Comparison of ENCODE assay signal across 8 cellular contexts in the genomic region with DNA sequence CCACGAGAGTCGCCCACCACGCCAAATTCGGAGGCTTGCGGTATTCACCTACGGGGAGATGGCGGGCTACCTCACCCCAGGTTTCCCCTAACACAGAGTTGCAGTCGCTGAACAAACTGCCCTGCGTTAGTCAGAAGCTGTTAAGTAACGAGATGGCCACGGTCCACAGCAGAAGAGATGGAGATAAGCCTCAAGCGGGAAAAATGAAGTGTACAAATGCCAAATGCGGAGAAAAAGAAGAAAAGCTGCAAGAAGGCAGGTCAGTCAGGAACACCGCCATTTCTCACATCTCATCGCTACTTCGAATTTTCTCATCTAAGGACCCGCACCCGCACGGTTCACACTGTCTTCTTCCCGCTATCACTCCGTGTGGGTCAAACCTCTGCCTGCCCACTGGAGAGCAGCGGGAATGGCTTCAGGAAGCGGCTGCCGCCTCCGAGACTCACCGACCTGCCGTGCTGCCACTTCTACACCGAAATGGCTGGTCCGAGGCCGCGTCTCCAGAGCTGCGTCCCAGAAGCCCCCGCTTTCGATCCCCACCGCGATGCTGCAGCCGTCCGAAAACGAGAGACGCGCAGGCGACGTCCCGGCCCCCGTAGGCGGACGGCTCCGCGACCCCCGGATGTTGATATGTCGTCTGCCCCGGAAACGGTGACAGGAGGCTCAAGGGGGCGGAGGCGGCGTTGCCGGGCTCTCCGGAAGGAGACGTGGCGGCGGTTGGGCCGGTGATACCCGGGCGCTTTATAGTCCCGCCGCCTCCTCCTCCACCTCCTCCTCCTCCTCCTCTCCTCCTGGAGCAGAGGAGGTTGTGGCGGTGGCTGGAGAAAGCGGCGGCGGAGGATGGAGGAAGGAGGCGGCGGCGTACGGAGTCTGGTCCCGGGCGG. TPM values are rescaled to one million over a fixed set of nuclear protein-coding genes. Genes with fewer than 3 reads are reported as not detected.
DNase-seq lines count a peak whose midpoint lies in the region; ATAC-seq and TF ChIP-seq lines count a peak whose summit lies in the region.

A gene with protein sequence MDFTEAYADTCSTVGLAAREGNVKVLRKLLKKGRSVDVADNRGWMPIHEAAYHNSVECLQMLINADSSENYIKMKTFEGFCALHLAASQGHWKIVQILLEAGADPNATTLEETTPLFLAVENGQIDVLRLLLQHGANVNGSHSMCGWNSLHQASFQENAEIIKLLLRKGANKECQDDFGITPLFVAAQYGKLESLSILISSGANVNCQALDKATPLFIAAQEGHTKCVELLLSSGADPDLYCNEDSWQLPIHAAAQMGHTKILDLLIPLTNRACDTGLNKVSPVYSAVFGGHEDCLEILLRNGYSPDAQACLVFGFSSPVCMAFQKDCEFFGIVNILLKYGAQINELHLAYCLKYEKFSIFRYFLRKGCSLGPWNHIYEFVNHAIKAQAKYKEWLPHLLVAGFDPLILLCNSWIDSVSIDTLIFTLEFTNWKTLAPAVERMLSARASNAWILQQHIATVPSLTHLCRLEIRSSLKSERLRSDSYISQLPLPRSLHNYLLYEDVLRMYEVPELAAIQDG (minus strand): TSS at position 583 of the 884 bp plus-strand sequence. CDS start 21,381 bp downstream, outside the sequence.
A gene with protein sequence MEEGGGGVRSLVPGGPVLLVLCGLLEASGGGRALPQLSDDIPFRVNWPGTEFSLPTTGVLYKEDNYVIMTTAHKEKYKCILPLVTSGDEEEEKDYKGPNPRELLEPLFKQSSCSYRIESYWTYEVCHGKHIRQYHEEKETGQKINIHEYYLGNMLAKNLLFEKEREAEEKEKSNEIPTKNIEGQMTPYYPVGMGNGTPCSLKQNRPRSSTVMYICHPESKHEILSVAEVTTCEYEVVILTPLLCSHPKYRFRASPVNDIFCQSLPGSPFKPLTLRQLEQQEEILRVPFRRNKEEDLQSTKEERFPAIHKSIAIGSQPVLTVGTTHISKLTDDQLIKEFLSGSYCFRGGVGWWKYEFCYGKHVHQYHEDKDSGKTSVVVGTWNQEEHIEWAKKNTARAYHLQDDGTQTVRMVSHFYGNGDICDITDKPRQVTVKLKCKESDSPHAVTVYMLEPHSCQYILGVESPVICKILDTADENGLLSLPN (plus strand): TSS at position 674 of the 884 bp plus-strand sequence. CDS start 167 bp downstream, at position 841.

- H3K27ac ChIP-seq in epithelial cell of prostate = peak within 1 kb of the TSS; percentile 78

- peaks cover 20% of the 10 kb centered on the region for H3K4me1 ChIP-seq in mucosa of descending colon (ENCODE audit: low read depth)

- intact Hi-C loops in mucosa of descending colon (cut with DNase I, micrococcal nuclease) = no loop called here

- TF ChIP-seq CTCF in mucosa of descending colon (IDR thresholded peaks at IDR 0.05) = no peak

- H3K4me3 ChIP-seq in mucosa of descending colon = peak within 1 kb of the TSS; percentile 73

- H3K9me3 ChIP-seq in mucosa of descending colon = no peaks in the 10 kb centered on the region

- DNase-seq in DMS 273 (lab: John Stamatoyannopoulos, UW; ENCODE audit: unreplicated experiment) (peak; percentile 96), HuH-7.5 (ENCODE audit: low spot score) (peak; percentile 76), OCI-M1 (lab: John Stamatoyannopoulos, UW) (peak; percentile 93), activated T-cell treated with anti-CD3 and anti-CD28 coated beads for 4 hours (peak; percentile 79), epithelial cell of prostate (ENCODE audit: low read depth, low spot score) (no peak), mucosa of descending colon (peak; percentile 92 to 95 (median 92))
- DNase-seq in stimulated activated CD8-positive, alpha-beta memory T cell treated with anti-CD3 and anti-CD28 coated beads, Interleukin-4, amount 100 ng/mL, for 24 hours (ENCODE audit: low read depth) = peak; percentile 85

- H3K36me3 ChIP-seq in mucosa of descending colon (ENCODE audit: low read depth) = no peaks in the 10 kb centered on the region

- ATAC-seq in GM21528 (IDR thresholded peaks at IDR 0.05; ENCODE audit: low FRiP score, unreplicated experiment) (peak; percentile 97), mucosa of descending colon (peak; percentile 98)

RNA-seq across cellular contexts. Expression of the first gene that starts in this region (rescaled TPM):
- 10 to 100 TPM; 11.6 to 16.8 (median 14.9) TPM for total RNA-seq in mucosa of descending colon

RNA-seq across cellular contexts. Expression of the second gene that starts in this region (rescaled TPM):
- 10 to 100 TPM; 31.9 to 40.1 (median 34.5) TPM for total RNA-seq in mucosa of descending colon
